In the genomic region with DNA sequence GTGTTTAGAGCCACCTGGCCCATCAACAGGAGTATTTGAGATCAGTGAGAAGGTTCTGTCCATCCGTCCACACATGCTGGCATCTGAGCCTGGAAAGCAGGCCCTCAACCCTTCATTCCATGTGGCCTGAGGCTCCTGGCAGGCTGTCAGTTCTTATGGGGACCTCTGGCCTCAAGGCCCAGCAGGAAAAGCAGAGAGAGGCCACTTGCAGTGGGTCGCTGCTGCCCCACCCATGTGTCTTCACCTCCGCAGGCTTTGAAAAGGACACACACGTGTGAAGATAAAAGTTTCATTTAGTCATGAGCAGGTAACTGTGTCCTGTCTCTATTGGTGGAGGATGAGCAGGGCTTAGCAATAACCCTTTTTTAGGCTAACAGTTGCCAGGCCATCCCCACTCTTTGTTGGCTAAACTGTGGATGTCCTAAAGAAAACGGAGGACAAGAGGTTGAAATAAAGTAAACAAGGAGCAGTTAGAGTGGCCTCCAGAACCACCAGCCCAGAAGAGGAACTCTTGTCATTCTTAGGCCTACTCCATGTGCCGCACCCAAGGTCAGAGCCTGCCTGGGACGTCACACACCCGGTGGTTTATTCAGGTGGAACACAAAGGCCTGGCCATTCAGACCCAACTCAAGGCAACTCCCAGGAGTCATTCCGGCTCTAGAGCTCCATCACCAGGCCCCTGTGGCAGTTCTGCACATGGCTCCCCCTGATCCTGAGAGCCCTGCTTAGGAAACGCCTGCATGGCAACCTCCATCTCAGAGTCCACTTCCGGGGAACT, we compare ENCODE assay signal across 19 cellular contexts.
"Had no signal": no experiment of that assay in that cellular context is flagged by ENCODE, and none has a peak within 500 bp of the region (broad histone marks: within the 10 kb centered on the region; RNA-seq: fewer than 3 reads in every experiment).

No MANE protein-coding gene starts in this region.

- H3K27me3 ChIP-seq: neutrophil, pancreas, right atrium auricular region, suprapubic skin had no signal

- H3K4me3 Mint-ChIP-seq: effector memory CD8-positive, alpha-beta T cell; naive thymus-derived CD8-positive, alpha-beta T cell; nephron progenitor cell; stimulated activated naive CD8-positive, alpha-beta T cell treated with anti-CD3 and anti-CD28 coated beads, Interleukin-15, amount 100 ng/mL, for 72 hours; type B pancreatic cell had no signal

- ATAC-seq: effector memory CD8-positive, alpha-beta T cell; left lobe of liver; naive thymus-derived CD8-positive, alpha-beta T cell; pancreas; stimulated activated naive CD8-positive, alpha-beta T cell treated with anti-CD3 and anti-CD28 coated beads, Interleukin-15, amount 100 ng/mL, for 72 hours had no signal

- H3K4me1 ChIP-seq: pancreas, right atrium auricular region, suprapubic skin had no signal

- H3K36me3 Mint-ChIP-seq: naive thymus-derived CD8-positive, alpha-beta T cell; type B pancreatic cell had no signal

- H3K36me3 ChIP-seq: neutrophil, pancreas, right atrium auricular region, suprapubic skin had no signal

- H3K27me3 Mint-ChIP-seq: stimulated activated naive CD8-positive, alpha-beta T cell treated with anti-CD3 and anti-CD28 coated beads, Interleukin-15, amount 100 ng/mL, for 72 hours had no signal

- DNase-seq: caudate nucleus; cerebellar nuclear complex; cortex of kidney; effector memory CD8-positive, alpha-beta T cell; hypothalamus; naive thymus-derived CD8-positive, alpha-beta T cell; nephron progenitor cell; stimulated activated CD4-positive, alpha-beta T cell treated with anti-CD3 and anti-CD28 coated beads, Interleukin-15, amount 100 ng/mL, for 24 hours; stimulated activated CD4-positive, alpha-beta T cell treated with anti-CD3 and anti-CD28 coated beads, Interleukin-2, amount 100 ng/mL, for 48 hours; stimulated activated CD8-positive, alpha-beta memory T cell treated with anti-CD3 and anti-CD28 coated beads, Interleukin-4, amount 100 ng/mL, for 48 hours; stimulated activated naive CD4-positive, alpha-beta T cell; stimulated activated naive CD8-positive, alpha-beta T cell treated with anti-CD3 and anti-CD28 coated beads, Interleukin-15, amount 100 ng/mL, for 72 hours had no signal

- H3K9me3 Mint-ChIP-seq: effector memory CD8-positive, alpha-beta T cell; nephron progenitor cell; stimulated activated naive CD8-positive, alpha-beta T cell treated with anti-CD3 and anti-CD28 coated beads, Interleukin-15, amount 100 ng/mL, for 72 hours; type B pancreatic cell had no signal

- H3K4me3 ChIP-seq: pancreas, right atrium auricular region, skin epidermis, suprapubic skin had no signal

- H3K27ac ChIP-seq: neutrophil, pancreas, right atrium auricular region, skin epidermis, suprapubic skin had no signal

- H3K27ac Mint-ChIP-seq: effector memory CD8-positive, alpha-beta T cell; naive thymus-derived CD8-positive, alpha-beta T cell; nephron progenitor cell; type B pancreatic cell had no signal

- H3K9me3 ChIP-seq: neutrophil, pancreas, right atrium auricular region, suprapubic skin had no signal
